In the genomic region with DNA sequence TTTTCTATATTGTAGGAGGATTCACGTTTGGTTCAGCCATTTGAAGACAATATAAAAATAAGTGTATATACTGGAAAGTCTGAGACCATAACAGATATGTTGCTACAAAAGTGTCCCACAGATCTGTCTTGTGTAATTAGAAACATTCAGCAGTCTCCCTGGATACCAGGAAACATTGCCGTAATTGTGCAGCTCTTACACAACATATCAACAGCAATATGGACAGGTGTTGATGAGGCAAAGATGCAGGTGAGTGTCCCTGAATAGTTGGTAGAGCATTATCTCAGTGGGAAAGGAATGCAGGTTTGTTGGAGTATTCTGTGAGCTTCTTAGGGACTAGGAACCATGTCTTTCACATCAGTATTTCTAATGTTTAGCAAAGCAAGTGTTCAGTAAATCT, we compare ENCODE assay signal across 17 cellular contexts. TPM values are rescaled to one million over a fixed set of nuclear protein-coding genes. Genes with fewer than 3 reads are reported as not detected.
"Had no signal": no experiment of that assay in that cellular context is flagged by ENCODE, and none has a peak within 500 bp of the region (broad histone marks: within the 10 kb centered on the region; RNA-seq: fewer than 3 reads in every experiment).

No MANE protein-coding gene starts in this region.

- H3K4me1 ChIP-seq: thyroid gland, uterus had no signal

- H3K36me3 ChIP-seq: neutrophil, thyroid gland, uterus had no signal

- H3K4me3 ChIP-seq: thyroid gland, uterus had no signal

- DNase-seq: activated CD4-positive, alpha-beta T cell treated with anti-CD3 and anti-CD28 coated beads, Interleukin-2, amount 50 U/mL, for 1 hour; activated CD4-positive, CD25-positive, alpha-beta regulatory T cell; activated T-cell treated with anti-CD3 and anti-CD28 coated beads for 4 hours; amygdala; endodermal cell; left cardiac atrium; naive thymus-derived CD8-positive, alpha-beta T cell; small intestine; thyroid gland; uterus had no signal

- H3K27ac ChIP-seq: neutrophil, thyroid gland, uterus had no signal

- H3K9me3 ChIP-seq: neutrophil, thyroid gland, uterus had no signal

- H3K27me3 ChIP-seq: neutrophil, thyroid gland, uterus had no signal

- ATAC-seq: activated naive CD4-positive, alpha-beta T cell treated with anti-CD3 and anti-CD28 coated beads, Interleukin-2, amount 50 U/mL, for 72 hours; naive thymus-derived CD8-positive, alpha-beta T cell had no signal

RNA-seq across cellular contexts. Expression of gene ADGRF4, which starts 18.3 kb away (rescaled TPM):
- total RNA-seq: activated CD8-positive, alpha-beta memory T cell treated with anti-CD3 and anti-CD28 coated beads for 36 hours; activated naive CD4-positive, alpha-beta T cell treated with anti-CD3 and anti-CD28 coated beads, Interleukin-2, amount 50 U/mL, for 72 hours; chondrocyte; dermis microvascular lymphatic vessel endothelial cell; lung microvascular endothelial cell; mononuclear cell; naive thymus-derived CD8-positive, alpha-beta T cell had no signal
